In the genomic region with DNA sequence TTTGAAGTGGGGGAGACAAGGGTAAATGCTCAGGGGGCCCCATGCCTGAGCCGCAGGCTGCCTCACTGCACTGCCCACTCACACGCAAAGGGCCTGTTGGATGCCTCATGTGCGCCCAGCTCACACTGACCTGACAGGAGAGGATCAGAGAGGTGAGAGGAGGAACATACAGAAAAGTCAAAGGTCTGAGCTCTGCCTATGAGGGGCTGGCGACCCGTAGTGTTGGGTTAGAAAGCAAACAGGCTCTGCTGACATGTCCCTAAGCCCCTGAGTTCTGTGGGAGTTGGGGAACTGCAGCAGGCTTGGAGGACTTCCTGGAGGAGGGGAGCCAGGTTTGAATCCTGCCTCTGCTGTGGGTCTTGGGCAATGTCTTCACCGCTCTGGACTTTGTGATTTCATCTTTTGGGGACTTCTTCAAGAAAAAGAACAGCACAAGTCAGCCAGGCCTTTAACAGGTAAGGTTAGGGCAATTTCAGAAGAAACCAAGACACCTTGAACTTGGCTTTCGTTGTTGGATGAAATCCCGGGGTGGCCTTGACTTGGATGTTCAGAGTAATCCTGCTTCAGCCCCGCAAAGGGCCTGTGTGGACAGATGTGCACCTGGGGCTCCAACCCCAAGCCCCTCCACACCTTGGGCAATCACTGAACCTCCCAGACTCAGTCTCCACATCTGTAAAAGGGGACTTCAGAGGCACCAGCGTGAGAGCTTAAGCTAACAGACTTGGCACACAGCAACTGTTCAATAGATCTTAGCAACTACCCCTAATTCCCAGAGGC, we compare ENCODE assay signal across 2 cellular contexts.
TF ChIP-seq lines count a peak whose summit lies in the region.

No MANE protein-coding gene starts in this region.

TF ChIP-seq in SK-N-SH, 30 proteins besides CTCF, POLR2A, EP300 and RAD21 (continued from another document):
- TF ChIP-seq, protein P1, sequence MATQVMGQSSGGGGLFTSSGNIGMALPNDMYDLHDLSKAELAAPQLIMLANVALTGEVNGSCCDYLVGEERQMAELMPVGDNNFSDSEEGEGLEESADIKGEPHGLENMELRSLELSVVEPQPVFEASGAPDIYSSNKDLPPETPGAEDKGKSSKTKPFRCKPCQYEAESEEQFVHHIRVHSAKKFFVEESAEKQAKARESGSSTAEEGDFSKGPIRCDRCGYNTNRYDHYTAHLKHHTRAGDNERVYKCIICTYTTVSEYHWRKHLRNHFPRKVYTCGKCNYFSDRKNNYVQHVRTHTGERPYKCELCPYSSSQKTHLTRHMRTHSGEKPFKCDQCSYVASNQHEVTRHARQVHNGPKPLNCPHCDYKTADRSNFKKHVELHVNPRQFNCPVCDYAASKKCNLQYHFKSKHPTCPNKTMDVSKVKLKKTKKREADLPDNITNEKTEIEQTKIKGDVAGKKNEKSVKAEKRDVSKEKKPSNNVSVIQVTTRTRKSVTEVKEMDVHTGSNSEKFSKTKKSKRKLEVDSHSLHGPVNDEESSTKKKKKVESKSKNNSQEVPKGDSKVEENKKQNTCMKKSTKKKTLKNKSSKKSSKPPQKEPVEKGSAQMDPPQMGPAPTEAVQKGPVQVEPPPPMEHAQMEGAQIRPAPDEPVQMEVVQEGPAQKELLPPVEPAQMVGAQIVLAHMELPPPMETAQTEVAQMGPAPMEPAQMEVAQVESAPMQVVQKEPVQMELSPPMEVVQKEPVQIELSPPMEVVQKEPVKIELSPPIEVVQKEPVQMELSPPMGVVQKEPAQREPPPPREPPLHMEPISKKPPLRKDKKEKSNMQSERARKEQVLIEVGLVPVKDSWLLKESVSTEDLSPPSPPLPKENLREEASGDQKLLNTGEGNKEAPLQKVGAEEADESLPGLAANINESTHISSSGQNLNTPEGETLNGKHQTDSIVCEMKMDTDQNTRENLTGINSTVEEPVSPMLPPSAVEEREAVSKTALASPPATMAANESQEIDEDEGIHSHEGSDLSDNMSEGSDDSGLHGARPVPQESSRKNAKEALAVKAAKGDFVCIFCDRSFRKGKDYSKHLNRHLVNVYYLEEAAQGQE (IDR thresholded peaks at IDR 0.05; ENCODE audit: low read depth, low read length), result no peak
- no peak for TF ChIP-seq TEAD4 (IDR thresholded peaks at IDR 0.05; ENCODE audit: borderline replicate concordance, insufficient read depth)
- no peak for TF ChIP-seq MXI1 (IDR thresholded peaks at IDR 0.05; ENCODE audit: low read depth, low read length)
- TF ChIP-seq, protein P2, sequence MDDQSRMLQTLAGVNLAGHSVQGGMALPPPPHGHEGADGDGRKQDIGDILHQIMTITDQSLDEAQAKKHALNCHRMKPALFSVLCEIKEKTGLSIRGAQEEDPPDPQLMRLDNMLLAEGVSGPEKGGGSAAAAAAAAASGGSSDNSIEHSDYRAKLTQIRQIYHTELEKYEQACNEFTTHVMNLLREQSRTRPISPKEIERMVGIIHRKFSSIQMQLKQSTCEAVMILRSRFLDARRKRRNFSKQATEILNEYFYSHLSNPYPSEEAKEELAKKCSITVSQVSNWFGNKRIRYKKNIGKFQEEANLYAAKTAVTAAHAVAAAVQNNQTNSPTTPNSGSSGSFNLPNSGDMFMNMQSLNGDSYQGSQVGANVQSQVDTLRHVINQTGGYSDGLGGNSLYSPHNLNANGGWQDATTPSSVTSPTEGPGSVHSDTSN (IDR thresholded peaks at IDR 0.05), result no peak
- TF ChIP-seq SIN3A (IDR thresholded peaks at IDR 0.05; ENCODE audit: borderline replicate concordance, low read depth, low read length), result no peak
- TF ChIP-seq, protein P3, sequence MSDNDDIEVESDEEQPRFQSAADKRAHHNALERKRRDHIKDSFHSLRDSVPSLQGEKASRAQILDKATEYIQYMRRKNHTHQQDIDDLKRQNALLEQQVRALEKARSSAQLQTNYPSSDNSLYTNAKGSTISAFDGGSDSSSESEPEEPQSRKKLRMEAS (IDR thresholded peaks at IDR 0.05; ENCODE audit: low read depth), result no peak
- no peak for TF ChIP-seq FOXJ3 (CRISPR knock-in tag; IDR thresholded peaks at IDR 0.05)
- TF ChIP-seq GATA2 (CRISPR knock-in tag; IDR thresholded peaks at IDR 0.05), result no peak
- TF ChIP-seq YY1 (IDR thresholded peaks at IDR 0.05; ENCODE audit: low read depth), result no peak
- no peak for TF ChIP-seq FOXM1 (IDR thresholded peaks at IDR 0.05; ENCODE audit: low read depth)
- TF ChIP-seq CHD2 (IDR thresholded peaks at IDR 0.05; ENCODE audit: low read length, partially characterized antibody), result no peak
- no peak for TF ChIP-seq RXRA (IDR thresholded peaks at IDR 0.05; ENCODE audit: borderline replicate concordance, low read depth)
- TF ChIP-seq FOSL2 (IDR thresholded peaks at IDR 0.05; ENCODE audit: borderline replicate concordance, low read depth), result no peak
- TF ChIP-seq EZH2phosphoT487 (IDR thresholded peaks at IDR 0.05; ENCODE audit: borderline replicate concordance, low read depth), result no peak
- no peak for TF ChIP-seq GABPA (IDR thresholded peaks at IDR 0.05; ENCODE audit: low read depth)
- TF ChIP-seq, protein P4, sequence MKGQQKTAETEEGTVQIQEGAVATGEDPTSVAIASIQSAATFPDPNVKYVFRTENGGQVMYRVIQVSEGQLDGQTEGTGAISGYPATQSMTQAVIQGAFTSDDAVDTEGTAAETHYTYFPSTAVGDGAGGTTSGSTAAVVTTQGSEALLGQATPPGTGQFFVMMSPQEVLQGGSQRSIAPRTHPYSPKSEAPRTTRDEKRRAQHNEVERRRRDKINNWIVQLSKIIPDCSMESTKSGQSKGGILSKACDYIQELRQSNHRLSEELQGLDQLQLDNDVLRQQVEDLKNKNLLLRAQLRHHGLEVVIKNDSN (IDR thresholded peaks at IDR 0.05; ENCODE audit: borderline replicate concordance, low read depth), result no peak

TF ChIP-seq in SK-N-SH treated with all-trans-retinoic acid at 6 μM for 48 hours, 23 proteins besides CTCF, POLR2A, EP300 and RAD21 (continued from another document):
- TF ChIP-seq, protein P5, sequence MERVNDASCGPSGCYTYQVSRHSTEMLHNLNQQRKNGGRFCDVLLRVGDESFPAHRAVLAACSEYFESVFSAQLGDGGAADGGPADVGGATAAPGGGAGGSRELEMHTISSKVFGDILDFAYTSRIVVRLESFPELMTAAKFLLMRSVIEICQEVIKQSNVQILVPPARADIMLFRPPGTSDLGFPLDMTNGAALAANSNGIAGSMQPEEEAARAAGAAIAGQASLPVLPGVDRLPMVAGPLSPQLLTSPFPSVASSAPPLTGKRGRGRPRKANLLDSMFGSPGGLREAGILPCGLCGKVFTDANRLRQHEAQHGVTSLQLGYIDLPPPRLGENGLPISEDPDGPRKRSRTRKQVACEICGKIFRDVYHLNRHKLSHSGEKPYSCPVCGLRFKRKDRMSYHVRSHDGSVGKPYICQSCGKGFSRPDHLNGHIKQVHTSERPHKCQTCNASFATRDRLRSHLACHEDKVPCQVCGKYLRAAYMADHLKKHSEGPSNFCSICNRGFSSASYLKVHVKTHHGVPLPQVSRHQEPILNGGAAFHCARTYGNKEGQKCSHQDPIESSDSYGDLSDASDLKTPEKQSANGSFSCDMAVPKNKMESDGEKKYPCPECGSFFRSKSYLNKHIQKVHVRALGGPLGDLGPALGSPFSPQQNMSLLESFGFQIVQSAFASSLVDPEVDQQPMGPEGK (CRISPR knock-in tag; IDR thresholded peaks at IDR 0.05; ENCODE audit: borderline replicate concordance), result no peak
- no peak for TF ChIP-seq BACH2 (CRISPR knock-in tag; IDR thresholded peaks at IDR 0.05; ENCODE audit: borderline replicate concordance)
